18 cellular contexts compared by ENCODE assay signal in the genomic region with DNA sequence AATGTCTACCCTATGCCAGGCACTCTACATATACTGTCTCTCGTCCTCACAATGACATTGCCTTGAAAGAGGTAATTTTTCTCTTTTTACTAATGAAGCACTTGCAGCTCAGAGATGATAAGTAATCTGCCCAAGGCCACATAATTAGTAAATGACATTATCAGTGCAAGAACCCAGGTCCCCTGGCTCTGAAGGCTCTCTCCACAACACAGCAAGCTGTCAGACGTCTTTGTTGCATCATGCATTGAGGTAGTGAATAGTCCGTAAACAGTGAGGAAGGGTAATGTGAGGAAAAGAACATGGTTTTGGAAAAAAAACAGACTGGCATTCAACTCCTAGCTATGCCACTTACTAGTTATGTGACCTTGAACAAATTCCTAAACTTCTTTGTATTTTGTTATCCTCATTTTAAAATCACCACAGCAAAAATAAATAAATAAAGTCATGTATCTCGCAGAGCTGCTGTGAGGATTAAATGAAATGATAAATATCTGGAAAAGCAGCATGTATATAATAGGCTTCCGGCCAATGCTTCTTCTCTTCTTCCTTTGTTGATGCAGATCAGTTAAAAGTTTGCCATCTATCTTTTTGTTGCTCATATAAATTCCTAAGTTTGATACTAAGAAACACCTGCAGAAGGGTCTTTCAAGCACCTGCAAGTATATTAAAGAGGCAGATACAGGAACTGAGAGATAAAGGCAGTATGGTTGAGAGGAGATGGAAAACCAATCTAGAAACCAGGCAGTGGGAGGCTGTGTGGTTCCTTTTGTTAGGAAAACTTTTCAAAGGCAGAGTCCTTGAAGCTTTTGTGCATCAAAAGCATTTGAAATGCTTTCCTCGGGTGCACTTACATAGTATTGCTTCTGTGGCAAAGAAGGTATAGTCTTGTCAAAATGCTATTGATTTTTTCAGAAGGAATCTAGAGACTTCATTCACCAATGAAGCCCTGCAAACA.
DNase-seq lines count a peak whose midpoint lies in the region; ATAC-seq, FAIRE-seq and TF ChIP-seq lines count a peak whose summit lies in the region.
"Had no signal": no experiment of that assay in that cellular context is flagged by ENCODE, and none has a peak within 500 bp of the region (broad histone marks: within the 10 kb centered on the region; RNA-seq: fewer than 3 reads in every experiment).

No MANE protein-coding gene starts in this region.

- H4K20me1 ChIP-seq in OCI-LY1 (ENCODE audit: insufficient read depth, low read length) (no peaks in the 10 kb centered on the region), K562 (replicated peaks; ENCODE audit: control insufficient read depth, insufficient read depth, low read length) (no peaks in the 10 kb centered on the region)

- WGBS in K562 (ENCODE audit: insufficient coverage, low coverage, missing lambda C conversion rate): 47% methylated on average over 6 of the region's 6 CpGs

- H3K27ac Mint-ChIP-seq in activated naive CD4-positive, alpha-beta T cell treated with anti-CD3 and anti-CD28 coated beads, Interleukin-2, amount 50 U/mL, for 24 hours: peak overlapping the region; percentile 92
- H3K27ac Mint-ChIP-seq in stimulated activated naive B cell treated with anti-CD40 and anti-IgM and Interleukin-4, amounts not matched to agents 10 μg/mL and 1 μg/mL and 100 μg/mL, for 72 hours: peak overlapping the region; percentile 6
- H3K27ac Mint-ChIP-seq in Calu3 (ENCODE audit: unreplicated experiment): no peak overlapping the region
- no peak overlapping the region for H3K27ac Mint-ChIP-seq in activated CD8-positive, alpha-beta T cell treated with anti-CD3 and anti-CD28 coated beads, Interleukin-2, amount 10 ng/mL, durations not matched to agents 7 days and 5 days
- H3K27ac Mint-ChIP-seq: CD8-positive, alpha-beta T cell; endodermal cell had no signal

- no peak overlapping the region for H2AFZ ChIP-seq in OCI-LY1 (ENCODE audit: low read length)
- no peak overlapping the region for H2AFZ ChIP-seq in K562 (ENCODE audit: low read depth, low read length)

- no peak for TF ChIP-seq RAD21 in K562 (CRISPR knock-in tag; conservative IDR thresholded peaks at IDR 0.05 in 1 of 2, IDR thresholded peaks at IDR 0.05 in 1 of 2)

- no peaks in the 10 kb centered on the region for H3K27me3 ChIP-seq in OCI-LY1 (ENCODE audit: insufficient read depth, low read length)
- no peaks in the 10 kb centered on the region for H3K27me3 ChIP-seq in K562 (ENCODE audit: control insufficient read depth in 2 of 2, insufficient read depth in 2 of 2, low read length in 2 of 2)
- H3K27me3 ChIP-seq: spleen had no signal

- no peak overlapping the region for H3K4me2 ChIP-seq in OCI-LY1 (ENCODE audit: low read length)
- no peak overlapping the region for H3K4me2 ChIP-seq in K562 (ENCODE audit: insufficient read depth, low read length)
- H3K4me2 ChIP-seq: KMS-11 had no signal

- peaks cover 20% of the 10 kb centered on the region for H3K36me3 Mint-ChIP-seq in activated naive CD4-positive, alpha-beta T cell treated with anti-CD3 and anti-CD28 coated beads, Interleukin-2, amount 50 U/mL, for 24 hours
- H3K36me3 Mint-ChIP-seq in stimulated activated naive B cell treated with anti-CD40 and anti-IgM and Interleukin-4, amounts not matched to agents 10 μg/mL and 1 μg/mL and 100 μg/mL, for 72 hours: peaks cover 8 to 12% of the 10 kb centered on the region in 2 donors
- peaks cover 9% of the 10 kb centered on the region for H3K36me3 Mint-ChIP-seq in Calu3 (ENCODE audit: insufficient read depth, unreplicated experiment)
- H3K36me3 Mint-ChIP-seq in activated CD8-positive, alpha-beta T cell treated with anti-CD3 and anti-CD28 coated beads, Interleukin-2, amount 10 ng/mL, durations not matched to agents 7 days and 5 days (ENCODE audit: low read depth): peaks cover 7% of the 10 kb centered on the region

- H3K27ac ChIP-seq in OCI-LY1 (ENCODE audit: low read depth, low read length, poor library complexity, severe bottlenecking) (peak overlapping the region; percentile 11), K562 (ENCODE audit: extremely low read depth, low read depth, low read length) (no peak overlapping the region)
- H3K27ac ChIP-seq: KMS-11, spleen had no signal

- no peaks in the 10 kb centered on the region for H3F3A ChIP-seq in OCI-LY1 (ENCODE audit: insufficient read depth, low read length)

- TF ChIP-seq CTCF in OCI-LY1 (IDR thresholded peaks at IDR 0.05; ENCODE audit: low read length) (no peak), K562 (IDR thresholded peaks at IDR 0.05 in 2 of 3, conservative IDR thresholded peaks at IDR 0.05 in 1 of 3; ENCODE audit: insufficient read depth in 2 of 3, low read depth in 1 of 3, low read length in 3 of 3) (no peak), Calu3 (IDR thresholded peaks at IDR 0.05; ENCODE audit: unreplicated experiment) (no peak)

- peaks cover 88% of the 10 kb centered on the region for H3K4me1 Mint-ChIP-seq in activated naive CD4-positive, alpha-beta T cell treated with anti-CD3 and anti-CD28 coated beads, Interleukin-2, amount 50 U/mL, for 24 hours
- H3K4me1 Mint-ChIP-seq in stimulated activated naive B cell treated with anti-CD40 and anti-IgM and Interleukin-4, amounts not matched to agents 10 μg/mL and 1 μg/mL and 100 μg/mL, for 72 hours: peaks cover 47 to 72% of the 10 kb centered on the region in 2 donors
- H3K4me1 Mint-ChIP-seq in Calu3 (ENCODE audit: low read depth, unreplicated experiment): peaks cover 74% of the 10 kb centered on the region
- peaks cover 37% of the 10 kb centered on the region for H3K4me1 Mint-ChIP-seq in activated CD8-positive, alpha-beta T cell treated with anti-CD3 and anti-CD28 coated beads, Interleukin-2, amount 10 ng/mL, durations not matched to agents 7 days and 5 days (ENCODE audit: low read depth)

- H3K9me1 ChIP-seq in K562 (ENCODE audit: control insufficient read depth, insufficient read depth, low read length): no peaks in the 10 kb centered on the region

- CTCF ChIA-PET in K562 (lab: Yijun Ruan, JAX; ENCODE audit: low intra/inter-chr PET ratio): no interaction called here
- CTCF ChIA-PET in Calu3 (lab: Charles Lee): interaction anchor here (0.7 to 3.2 kb wide), 2 partner anchors 28 to 74 kb away, joined by 3 to 7 read pairs; no protein-coding TSS in a partner anchor
- CTCF ChIA-PET in activated CD8-positive, alpha-beta T cell treated with anti-CD3 and anti-CD28 coated beads, Interleukin-2, amount 10 ng/mL, durations not matched to agents 7 days and 5 days (lab: Charles Lee): interaction anchor here (1.1 kb wide), 1 partner anchor 43 kb away, joined by 3 read pairs; no protein-coding TSS in a partner anchor

- H3K79me2 ChIP-seq in OCI-LY1 (ENCODE audit: insufficient read depth, low read length): no peaks in the 10 kb centered on the region
- H3K79me2 ChIP-seq in K562 (ENCODE audit: control insufficient read depth, insufficient read depth, low read length): no peaks in the 10 kb centered on the region

- BruUV-seq in K562 (replicated peaks; lab: Mats Ljungman, UMichigan) (no TSS peak), Calu3 (replicated peaks; lab: Mats Ljungman, UMichigan) (no TSS peak)

- POLR2A ChIA-PET in K562 (lab: Yijun Ruan, JAX): interaction anchor here (0.7 to 2.0 kb wide), 4 partner anchors 8 to 439 kb away, joined by 4 to 5 read pairs (median 5); no protein-coding TSS in a partner anchor
- POLR2A ChIA-PET in activated CD8-positive, alpha-beta T cell treated with anti-CD3 and anti-CD28 coated beads, Interleukin-2, amount 10 ng/mL, durations not matched to agents 7 days and 5 days (lab: Charles Lee): no interaction called here

- no peak for ATAC-seq in K562
- ATAC-seq in stimulated activated naive B cell treated with anti-CD40 and anti-IgM and Interleukin-4, amounts not matched to agents 10 μg/mL and 1 μg/mL and 100 μg/mL, for 72 hours (replicated peaks): peak; percentile 22 to 33
- no peak for ATAC-seq in activated CD8-positive, alpha-beta T cell treated with anti-CD3 and anti-CD28 coated beads, Interleukin-2, amount 10 ng/mL, durations not matched to agents 7 days and 5 days
- ATAC-seq: CD8-positive, alpha-beta T cell had no signal

- no peak for TF ChIP-seq POLR2A in K562 (conservative IDR thresholded peaks at IDR 0.05)

- no peaks in the 10 kb centered on the region for H3K9me3 ChIP-seq in OCI-LY1 (ENCODE audit: low read length)
- H3K9me3 ChIP-seq in K562 (replicated peaks; ENCODE audit: control insufficient read depth, insufficient read depth, low read depth, low read length): no peaks in the 10 kb centered on the region

- no peak overlapping the region for H3K4me3 ChIP-seq in OCI-LY1 (ENCODE audit: low read depth, low read length, poor library complexity, severe bottlenecking)
- H3K4me3 ChIP-seq in K562: no peak overlapping the region
- H3K4me3 ChIP-seq: spleen had no signal

- FAIRE-seq in K562 (lab: Jason Lieb, UNC): no peak

- peak overlapping the region; percentile 81 for H3K4me3 Mint-ChIP-seq in activated naive CD4-positive, alpha-beta T cell treated with anti-CD3 and anti-CD28 coated beads, Interleukin-2, amount 50 U/mL, for 24 hours
- H3K4me3 Mint-ChIP-seq in stimulated activated naive B cell treated with anti-CD40 and anti-IgM and Interleukin-4, amounts not matched to agents 10 μg/mL and 1 μg/mL and 100 μg/mL, for 72 hours: peak overlapping the region in 1 of 2 donors; percentile 18
- H3K4me3 Mint-ChIP-seq in Calu3 (ENCODE audit: low read depth, unreplicated experiment): no peak overlapping the region
- no peak overlapping the region for H3K4me3 Mint-ChIP-seq in activated CD8-positive, alpha-beta T cell treated with anti-CD3 and anti-CD28 coated beads, Interleukin-2, amount 10 ng/mL, durations not matched to agents 7 days and 5 days
- H3K4me3 Mint-ChIP-seq: CD8-positive, alpha-beta T cell; endodermal cell had no signal

- peaks cover 10% of the 10 kb centered on the region for H3K9me3 Mint-ChIP-seq in activated naive CD4-positive, alpha-beta T cell treated with anti-CD3 and anti-CD28 coated beads, Interleukin-2, amount 50 U/mL, for 24 hours
- peaks cover 7% of the 10 kb centered on the region in 2 donors for H3K9me3 Mint-ChIP-seq in stimulated activated naive B cell treated with anti-CD40 and anti-IgM and Interleukin-4, amounts not matched to agents 10 μg/mL and 1 μg/mL and 100 μg/mL, for 72 hours
- H3K9me3 Mint-ChIP-seq in Calu3 (ENCODE audit: low read depth, unreplicated experiment): peaks cover 3% of the 10 kb centered on the region
- H3K9me3 Mint-ChIP-seq in activated CD8-positive, alpha-beta T cell treated with anti-CD3 and anti-CD28 coated beads, Interleukin-2, amount 10 ng/mL, durations not matched to agents 7 days and 5 days (ENCODE audit: insufficient read depth): no peaks in the 10 kb centered on the region
- H3K9me3 Mint-ChIP-seq: CD8-positive, alpha-beta T cell had no signal

- H3K9ac ChIP-seq in OCI-LY1 (ENCODE audit: low read length) (no peak overlapping the region), K562 (ENCODE audit: insufficient read depth in 1 of 2, low read depth in 2 of 2, low read length in 2 of 2) (no peak overlapping the region)
- H3K9ac ChIP-seq: KMS-11 had no signal

- TF ChIP-seq EP300 in K562 (IDR thresholded peaks at IDR 0.05; ENCODE audit: low read length): no peak

- H3K27me3 Mint-ChIP-seq in activated naive CD4-positive, alpha-beta T cell treated with anti-CD3 and anti-CD28 coated beads, Interleukin-2, amount 50 U/mL, for 24 hours: no peaks in the 10 kb centered on the region
- no peaks in the 10 kb centered on the region for H3K27me3 Mint-ChIP-seq in stimulated activated naive B cell treated with anti-CD40 and anti-IgM and Interleukin-4, amounts not matched to agents 10 μg/mL and 1 μg/mL and 100 μg/mL, for 72 hours
- no peaks in the 10 kb centered on the region for H3K27me3 Mint-ChIP-seq in Calu3 (ENCODE audit: unreplicated experiment)
- no peaks in the 10 kb centered on the region for H3K27me3 Mint-ChIP-seq in activated CD8-positive, alpha-beta T cell treated with anti-CD3 and anti-CD28 coated beads, Interleukin-2, amount 10 ng/mL, durations not matched to agents 7 days and 5 days (ENCODE audit: low read depth)

- H3K9me2 ChIP-seq in OCI-LY1 (ENCODE audit: low read depth, low read length): no peaks in the 10 kb centered on the region

- H3K4me1 ChIP-seq in OCI-LY1 (ENCODE audit: insufficient read depth, low read length, severe bottlenecking) (peaks cover 50% of the 10 kb centered on the region), K562 (replicated peaks in 1 of 2; ENCODE audit: control insufficient read depth in 2 of 2, insufficient read depth in 2 of 2, low read length in 2 of 2) (0 out of 5 replicates have a peak, but pooled peaks cover 4 to 6% of the 10 kb centered on the region in 2 experiments)

- H3K36me3 ChIP-seq in OCI-LY1 (ENCODE audit: insufficient read depth, low read length): no peaks in the 10 kb centered on the region
- H3K36me3 ChIP-seq in K562 (ENCODE audit: control insufficient read depth, insufficient read depth, low read length): no peaks in the 10 kb centered on the region
- H3K36me3 ChIP-seq: spleen had no signal

- DNase-seq in activated naive CD4-positive, alpha-beta T cell treated with anti-CD3 and anti-CD28 coated beads, Interleukin-2, amount 50 U/mL, for 16 hours: no peak
- DNase-seq in K562 (ENCODE audit: extremely low read depth in 1 of 4, low spot score in 3 of 4) (no peak), Calu3 (no peak)
- DNase-seq in stimulated activated naive B cell treated with anti-CD40 and anti-IgM and Interleukin-4, amounts not matched to agents 10 μg/mL and 1 μg/mL and 100 μg/mL, for 72 hours: no peak
- no peak for DNase-seq in NK-92 treated with Interleukin-12 subunit alpha and Interleukin-12 subunit beta, amount 100 ng/mL, for 24 hours (lab: John Stamatoyannopoulos, UW)
- DNase-seq in activated CD8-positive, alpha-beta T cell treated with anti-CD3 and anti-CD28 coated beads, Interleukin-2, amount 10 ng/mL, durations not matched to agents 7 days and 5 days: no peak
- DNase-seq: activated CD4-positive, alpha-beta T cell treated with anti-CD3 and anti-CD28 coated beads for 1 hour; aorta; CD8-positive, alpha-beta T cell; DMS79 treated with DMSO at 0.1 percent for 48 hours; endodermal cell; glutamatergic neuron; NCI-H2029; NCI-H510A; spleen had no signal

- in situ Hi-C loops in K562 (cut with MboI): no loop called here

- intact Hi-C loops in K562 (cut with micrococcal nuclease): no loop called here
- intact Hi-C loops in Calu3 (cut with micrococcal nuclease; ENCODE audit: unreplicated experiment): loop anchor here (10.0 kb wide), 1 partner anchor 512 kb away; no protein-coding TSS in a partner anchor

Comparison
In these comparisons a context has a peak if more than half of its experiments do, and no peak if none do; other contexts are left out.
1. H3K27ac Mint-ChIP-seq: peak in activated naive CD4-positive, alpha-beta T cell treated with anti-CD3 and anti-CD28 coated beads, Interleukin-2, amount 50 U/mL, for 24 hours (single experiment) and stimulated activated naive B cell treated with anti-CD40 and anti-IgM and Interleukin-4, amounts not matched to agents 10 μg/mL and 1 μg/mL and 100 μg/mL, for 72 hours (single experiment); none in Calu3 (single experiment) and activated CD8-positive, alpha-beta T cell treated with anti-CD3 and anti-CD28 coated beads, Interleukin-2, amount 10 ng/mL, durations not matched to agents 7 days and 5 days (single experiment).
2. ATAC-seq: peak in stimulated activated naive B cell treated with anti-CD40 and anti-IgM and Interleukin-4, amounts not matched to agents 10 μg/mL and 1 μg/mL and 100 μg/mL, for 72 hours (2 of 2); none in K562 (single experiment) and activated CD8-positive, alpha-beta T cell treated with anti-CD3 and anti-CD28 coated beads, Interleukin-2, amount 10 ng/mL, durations not matched to agents 7 days and 5 days (single experiment).